13 cellular contexts compared by ENCODE assay signal in the genomic region with DNA sequence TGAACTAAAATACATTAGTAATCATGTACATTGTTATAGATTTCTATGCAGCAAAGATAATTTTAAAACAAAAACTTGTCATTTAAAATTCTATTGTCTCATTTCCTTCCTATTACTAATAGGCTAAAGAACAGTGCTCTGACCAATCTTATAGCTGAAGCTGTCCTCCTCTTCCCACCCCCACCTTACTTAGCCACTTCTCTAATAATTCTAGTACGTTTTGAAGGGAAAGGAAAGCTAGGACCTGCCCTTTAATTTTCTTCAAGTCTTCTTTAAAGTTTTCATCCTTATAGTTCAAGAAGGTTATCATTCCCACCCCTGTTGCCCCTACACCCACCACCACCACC.
DNase-seq lines count a peak whose midpoint lies in the region; ATAC-seq, FAIRE-seq and TF ChIP-seq lines count a peak whose summit lies in the region.
"Had no signal": no experiment of that assay in that cellular context is flagged by ENCODE, and none has a peak within 500 bp of the region (broad histone marks: within the 10 kb centered on the region; RNA-seq: fewer than 3 reads in every experiment).

No MANE protein-coding gene starts in this region.

- WGBS in esophagus muscularis mucosa = 22% methylated on average over 1 of the region's 1 CpG

- H3K27me3 ChIP-seq in left ventricle myocardium inferior (ENCODE audit: low read depth) (no peaks in the 10 kb centered on the region), esophagus muscularis mucosa (no peaks in the 10 kb centered on the region), neutrophil (no peaks in the 10 kb centered on the region), uterus (no peaks in the 10 kb centered on the region)
- H3K27me3 ChIP-seq: neural progenitor cell, thyroid gland had no signal

- no peak for DNase-seq in left ventricle myocardium inferior
- DNase-seq in left cardiac atrium = no peak
- DNase-seq in esophagus muscularis mucosa (ENCODE audit: extremely low spot score) = no peak
- DNase-seq in uterus = no peak
- DNase-seq in EL = no peak
- DNase-seq in caudate nucleus (lab: John Stamatoyannopoulos, UW) = no peak
- DNase-seq in H54 (ENCODE audit: insufficient read length, low spot score) = no peak
- DNase-seq: DMS 273 treated with DMSO at 0.1 percent for 48 hours; effector CD8-positive, alpha-beta T cell; stimulated activated CD4-positive, alpha-beta T cell treated with anti-CD3 and anti-CD28 coated beads, Interleukin-15, amount 100 ng/mL, for 24 hours; thyroid gland had no signal

- H3K4me3 ChIP-seq in left ventricle myocardium inferior (no peak overlapping the region), esophagus muscularis mucosa (no peak overlapping the region), neutrophil (ENCODE audit: low read depth in 1 of 2, low read length in 1 of 2) (peak overlapping the region in 1 of 2 experiments; percentile 2), uterus (no peak overlapping the region)
- H3K4me3 ChIP-seq: neural progenitor cell, thyroid gland had no signal

- no peak for FAIRE-seq in H54 (lab: Jason Lieb, UNC)

- TF ChIP-seq POLR2A in esophagus muscularis mucosa (IDR thresholded peaks at IDR 0.05; ENCODE audit: low read depth) = no peak
- no peak for TF ChIP-seq POLR2A in uterus (IDR thresholded peaks at IDR 0.05)
- no peak for TF ChIP-seq POLR2A in H54 (IDR thresholded peaks at IDR 0.05; ENCODE audit: low read depth, low read length)

- H3K36me3 ChIP-seq in left ventricle myocardium inferior (no peaks in the 10 kb centered on the region), esophagus muscularis mucosa (no peaks in the 10 kb centered on the region), neutrophil (peaks cover 2% of the 10 kb centered on the region), uterus (no peaks in the 10 kb centered on the region)
- H3K36me3 ChIP-seq: neural progenitor cell, thyroid gland had no signal

- intact Hi-C loops in left ventricle myocardium inferior (cut with micrococcal nuclease) (no loop called here), left cardiac atrium (cut with DNase I) (no loop called here), esophagus muscularis mucosa (cut with DNase I) (no loop called here), uterus (cut with DNase I; ENCODE audit: low total_unique reads) (no loop called here)

- no peaks in the 10 kb centered on the region for H3K9me3 ChIP-seq in left ventricle myocardium inferior (replicated peaks)
- no peaks in the 10 kb centered on the region for H3K9me3 ChIP-seq in esophagus muscularis mucosa
- H3K9me3 ChIP-seq in neutrophil = no peaks in the 10 kb centered on the region
- no peaks in the 10 kb centered on the region for H3K9me3 ChIP-seq in uterus
- H3K9me3 ChIP-seq: thyroid gland had no signal

- TF ChIP-seq CTCF in left ventricle myocardium inferior (IDR thresholded peaks at IDR 0.05; ENCODE audit: borderline replicate concordance) = no peak
- no peak for TF ChIP-seq CTCF in esophagus muscularis mucosa (IDR thresholded peaks at IDR 0.05)
- no peak for TF ChIP-seq CTCF in neutrophil (IDR thresholded peaks at IDR 0.05)
- no peak for TF ChIP-seq CTCF in uterus (IDR thresholded peaks at IDR 0.05)

- H3K4me1 ChIP-seq in left ventricle myocardium inferior (peaks cover 100% of the 10 kb centered on the region), esophagus muscularis mucosa (peaks cover 98 to 100% (median 99%) of the 10 kb centered on the region in 4 donors), neutrophil (ENCODE audit: control insufficient read depth in 1 of 2, insufficient read depth in 1 of 2, low read depth in 1 of 2, low read length in 1 of 2) (peaks cover 79 to 82% of the 10 kb centered on the region in 2 experiments), uterus (peaks cover 8 to 55% of the 10 kb centered on the region in 2 donors)

- no peak for TF ChIP-seq EP300 in esophagus muscularis mucosa (IDR thresholded peaks at IDR 0.05)

- no peak for ATAC-seq in left cardiac atrium

- H3K27ac ChIP-seq in left ventricle myocardium inferior (replicated peaks) = peak overlapping the region; percentile 87
- peak overlapping the region; percentile 21 to 52 (median 34) for H3K27ac ChIP-seq in esophagus muscularis mucosa (replicated peaks in 1 of 4)
- peak overlapping the region; percentile 65 for H3K27ac ChIP-seq in neutrophil
- H3K27ac ChIP-seq in uterus = peak overlapping the region; percentile 21 to 46
- H3K27ac ChIP-seq in caudate nucleus (ENCODE audit: low read depth, low read length) = no peak overlapping the region
- H3K27ac ChIP-seq: neural progenitor cell had no signal
